Comparison of ENCODE assay signal across 8 cellular contexts in genomic region chr20:49281059-49281912, GRCh38. TPM values are rescaled to one million over a fixed set of nuclear protein-coding genes. Genes with fewer than 3 reads are reported as not detected.
DNase-seq lines count a peak whose midpoint lies in the region; ATAC-seq and TF ChIP-seq lines count a peak whose summit lies in the region.

No MANE protein-coding gene starts in this region.

- no peak overlapping the region for H4K8ac ChIP-seq in mesendoderm (ENCODE audit: low read depth, low read length)

- H3K27me3 Mint-ChIP-seq in CD8-positive, alpha-beta memory T cell = peaks cover 0 to 19% of the 10 kb centered on the region in 2 donors

- H2BK5ac ChIP-seq in mesendoderm (ENCODE audit: low read length) = no peak overlapping the region

- H3K4me3 Mint-ChIP-seq in CD8-positive, alpha-beta memory T cell = peak overlapping the region; percentile 77 to 98 (median 92)

- H3K79me1 ChIP-seq in mesendoderm (ENCODE audit: low read length) = peaks cover 8% of the 10 kb centered on the region

- TF ChIP-seq CTCF in omental fat pad (IDR thresholded peaks at IDR 0.05) = no peak

- CTCF ChIA-PET in CD8-positive, alpha-beta memory T cell (lab: Charles Lee) = interaction anchor here (0.7 to 2.2 kb wide), 7 partner anchors 10 to 92 kb away, joined by 3 to 8 read pairs (median 4); no protein-coding TSS in a partner anchor

- no peak for ATAC-seq in omental fat pad (ENCODE audit: low FRiP score)
- ATAC-seq in Right ventricle myocardium inferior = no peak

- peaks cover 57% of the 10 kb centered on the region for H3K4me1 ChIP-seq in CD8-positive, alpha-beta memory T cell (ENCODE audit: insufficient read depth, low read length)
- peaks cover 5% of the 10 kb centered on the region for H3K4me1 ChIP-seq in mesendoderm (ENCODE audit: control insufficient read depth, low read depth, low read length)

- H3K18ac ChIP-seq in mesendoderm (ENCODE audit: low read length) = no peak overlapping the region

- peaks cover 48 to 80% (median 76%) of the 10 kb centered on the region in 5 donors for H3K9me3 Mint-ChIP-seq in CD8-positive, alpha-beta memory T cell

- H3K4ac ChIP-seq in mesendoderm (ENCODE audit: low read depth, low read length) = no peak overlapping the region

- H3K9me3 ChIP-seq in CD8-positive, alpha-beta memory T cell (ENCODE audit: low read length) = peaks cover 60% of the 10 kb centered on the region
- H3K9me3 ChIP-seq in KOPT-K1 (ENCODE audit: insufficient read depth, low read length, poor library complexity, severe bottlenecking) = peaks cover 19% of the 10 kb centered on the region

- peaks cover 60 to 92% (median 79%) of the 10 kb centered on the region in 3 donors for H3K36me3 Mint-ChIP-seq in CD8-positive, alpha-beta memory T cell

- no CpG with 5 or more reads among the region's 13 CpGs for WGBS in mesendoderm (ENCODE audit: extremely low coverage, insufficient coverage, low lambda C conversion rate)

- peak overlapping the region; percentile 97 for H3K4me2 ChIP-seq in mesendoderm (ENCODE audit: low read length)

- H3K56ac ChIP-seq in mesendoderm (ENCODE audit: low read length) = peak overlapping the region; percentile 98

- no peak overlapping the region for H3K23ac ChIP-seq in mesendoderm (ENCODE audit: low read length)

- H3K9ac ChIP-seq in mesendoderm (ENCODE audit: low read length) = peak overlapping the region; percentile 78

- H3K27ac ChIP-seq in CD8-positive, alpha-beta memory T cell (ENCODE audit: low read depth, low read length) = no peak overlapping the region
- H3K27ac ChIP-seq in KOPT-K1 (ENCODE audit: low read depth, low read length, poor library complexity, severe bottlenecking) (peak overlapping the region; percentile 94), mesendoderm (ENCODE audit: low read depth, low read length) (no peak overlapping the region)

- no peak overlapping the region for H2AK5ac ChIP-seq in mesendoderm (ENCODE audit: low read length)

- no peak overlapping the region for H2BK15ac ChIP-seq in mesendoderm (replicated peaks; ENCODE audit: low read depth)

- no peak for DNase-seq in CD8-positive, alpha-beta memory T cell
- DNase-seq in amniotic epithelial cell (ENCODE audit: low read depth) (peak; percentile 85), mesendoderm (peak; percentile 95), germinal center (ENCODE audit: low spot score) (no peak), omental fat pad (ENCODE audit: low spot score) (no peak), Right ventricle myocardium inferior (ENCODE audit: missing footprints) (no peak), foreskin melanocyte (no peak)

- H2BK120ac ChIP-seq in mesendoderm (ENCODE audit: low read depth, low read length) = no peak overlapping the region

- no peak overlapping the region for H4K5ac ChIP-seq in mesendoderm (ENCODE audit: low read length)

- POLR2A ChIA-PET in CD8-positive, alpha-beta memory T cell (lab: Charles Lee) = interaction anchor here (0.9 to 1.7 kb wide), 5 partner anchors 10 to 235 kb away, joined by 3 to 12 read pairs (median 5); partner anchors contain the start of gene CSE1L

- peaks cover 67% of the 10 kb centered on the region for H3K36me3 ChIP-seq in CD8-positive, alpha-beta memory T cell (ENCODE audit: insufficient read depth, low read length)
- H3K36me3 ChIP-seq in KOPT-K1 (ENCODE audit: insufficient read depth, low read length) = peaks cover 77% of the 10 kb centered on the region
- peaks cover 54% of the 10 kb centered on the region for H3K36me3 ChIP-seq in mesendoderm (ENCODE audit: control insufficient read depth, insufficient read depth, low read length)

- peak overlapping the region; percentile 27 for H3K4me3 ChIP-seq in CD8-positive, alpha-beta memory T cell (ENCODE audit: low read length)
- peak overlapping the region; percentile 64 for H3K4me3 ChIP-seq in mesendoderm (ENCODE audit: low read length)

- H3K79me2 ChIP-seq in mesendoderm (ENCODE audit: control insufficient read depth, insufficient read depth, low read length) = peaks cover 92% of the 10 kb centered on the region

- H3K4me1 Mint-ChIP-seq in CD8-positive, alpha-beta memory T cell = peaks cover 73 to 88% (median 81%) of the 10 kb centered on the region in 3 donors

- peak overlapping the region; percentile 57 to 99 (median 87) for H3K27ac Mint-ChIP-seq in CD8-positive, alpha-beta memory T cell

- H3K27me3 ChIP-seq in CD8-positive, alpha-beta memory T cell (ENCODE audit: insufficient read depth, low read length, poor library complexity, severe bottlenecking) = no peaks in the 10 kb centered on the region
- H3K27me3 ChIP-seq in mesendoderm (ENCODE audit: insufficient read depth, low read length, poor library complexity) = no peaks in the 10 kb centered on the region

- intact Hi-C loops in Right ventricle myocardium inferior (cut with DNase I) = no loop called here

RNA-seq across cellular contexts. Expression of gene ZNFX1, which starts 3.4 kb away (rescaled TPM):
- 10 to 100 TPM; 55.7 to 58.9 TPM for total RNA-seq in CD8-positive, alpha-beta memory T cell
- polyA plus RNA-seq in CD8-positive, alpha-beta memory T cell = 75.9 TPM
- polyA plus RNA-seq in mesendoderm (2013, experiment 1 of 2) = 6.2 TPM
- polyA plus RNA-seq in mesendoderm (2013, experiment 2 of 2) = 6.1 TPM
- 100 to 1,000 TPM in 1 of 4 donors, 10 to 100 TPM in 3; 40.5 to 106 (median 54.8) TPM for total RNA-seq in omental fat pad
- 21.0 TPM for total RNA-seq in Right ventricle myocardium inferior

Comparison
In these comparisons a context has a peak if more than half of its experiments do, and no peak if none do; other contexts are left out.
1. DNase-seq: peak in amniotic epithelial cell (single experiment) and mesendoderm (single experiment); none in CD8-positive, alpha-beta memory T cell (0 of 5), germinal center (single experiment), omental fat pad (single experiment), Right ventricle myocardium inferior (single experiment) and foreskin melanocyte (single experiment).